In the genomic region with DNA sequence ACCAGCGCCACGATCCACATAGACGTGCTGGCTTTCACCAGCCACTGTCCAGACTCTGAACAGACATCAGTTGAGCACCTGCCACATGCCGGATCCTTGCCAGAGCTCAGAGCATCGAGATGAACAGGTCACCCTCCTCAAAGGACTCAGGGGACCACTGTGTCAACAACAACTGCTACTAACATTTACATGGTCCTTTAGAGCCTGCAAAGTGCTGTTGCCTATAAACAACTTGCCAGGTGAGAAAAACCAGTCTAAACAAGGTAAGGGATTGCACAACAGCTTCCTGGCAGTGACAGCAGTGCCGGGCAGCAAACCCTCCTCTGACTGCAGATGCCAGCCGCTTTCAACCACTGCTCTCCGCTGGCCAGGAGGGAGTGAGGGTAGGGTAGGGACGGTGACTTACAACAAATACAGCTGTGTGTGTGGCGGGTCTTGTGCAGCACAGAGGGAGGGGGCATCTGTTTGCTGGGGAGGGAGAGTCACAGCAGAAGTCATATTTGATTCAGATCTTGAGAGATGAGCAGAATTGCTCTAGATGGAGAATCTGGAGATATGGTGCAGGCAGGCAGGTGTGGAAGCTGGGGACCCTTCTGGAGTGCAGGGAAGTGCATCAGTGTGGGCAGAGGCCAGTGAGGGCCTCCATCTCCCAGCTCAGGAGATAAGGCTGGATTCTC, we compare ENCODE assay signal across 2 cellular contexts.
TF ChIP-seq lines count a peak whose summit lies in the region.

No MANE protein-coding gene starts in this region.

TF ChIP-seq in SK-N-SH treated with all-trans-retinoic acid at 6 μM for 48 hours, 23 proteins besides CTCF, POLR2A, EP300 and RAD21 (continued from another document):
- TF ChIP-seq, protein P1, sequence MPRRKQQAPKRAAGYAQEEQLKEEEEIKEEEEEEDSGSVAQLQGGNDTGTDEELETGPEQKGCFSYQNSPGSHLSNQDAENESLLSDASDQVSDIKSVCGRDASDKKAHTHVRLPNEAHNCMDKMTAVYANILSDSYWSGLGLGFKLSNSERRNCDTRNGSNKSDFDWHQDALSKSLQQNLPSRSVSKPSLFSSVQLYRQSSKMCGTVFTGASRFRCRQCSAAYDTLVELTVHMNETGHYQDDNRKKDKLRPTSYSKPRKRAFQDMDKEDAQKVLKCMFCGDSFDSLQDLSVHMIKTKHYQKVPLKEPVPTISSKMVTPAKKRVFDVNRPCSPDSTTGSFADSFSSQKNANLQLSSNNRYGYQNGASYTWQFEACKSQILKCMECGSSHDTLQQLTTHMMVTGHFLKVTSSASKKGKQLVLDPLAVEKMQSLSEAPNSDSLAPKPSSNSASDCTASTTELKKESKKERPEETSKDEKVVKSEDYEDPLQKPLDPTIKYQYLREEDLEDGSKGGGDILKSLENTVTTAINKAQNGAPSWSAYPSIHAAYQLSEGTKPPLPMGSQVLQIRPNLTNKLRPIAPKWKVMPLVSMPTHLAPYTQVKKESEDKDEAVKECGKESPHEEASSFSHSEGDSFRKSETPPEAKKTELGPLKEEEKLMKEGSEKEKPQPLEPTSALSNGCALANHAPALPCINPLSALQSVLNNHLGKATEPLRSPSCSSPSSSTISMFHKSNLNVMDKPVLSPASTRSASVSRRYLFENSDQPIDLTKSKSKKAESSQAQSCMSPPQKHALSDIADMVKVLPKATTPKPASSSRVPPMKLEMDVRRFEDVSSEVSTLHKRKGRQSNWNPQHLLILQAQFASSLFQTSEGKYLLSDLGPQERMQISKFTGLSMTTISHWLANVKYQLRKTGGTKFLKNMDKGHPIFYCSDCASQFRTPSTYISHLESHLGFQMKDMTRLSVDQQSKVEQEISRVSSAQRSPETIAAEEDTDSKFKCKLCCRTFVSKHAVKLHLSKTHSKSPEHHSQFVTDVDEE (CRISPR knock-in tag; IDR thresholded peaks at IDR 0.05): no peak
- TF ChIP-seq ZC3H10 (CRISPR knock-in tag; IDR thresholded peaks at IDR 0.05): no peak
- no peak for TF ChIP-seq SNAI2 (CRISPR knock-in tag; IDR thresholded peaks at IDR 0.05)
- no peak for TF ChIP-seq ZNF565 (CRISPR knock-in tag; conservative IDR thresholded peaks at IDR 0.05; ENCODE audit: low read depth)
- no peak for TF ChIP-seq ZFP30 (CRISPR knock-in tag; IDR thresholded peaks at IDR 0.05)
- TF ChIP-seq BACH2 (CRISPR knock-in tag; IDR thresholded peaks at IDR 0.05; ENCODE audit: borderline replicate concordance): no peak
- TF ChIP-seq ZFP3 (CRISPR knock-in tag; IDR thresholded peaks at IDR 0.05): no peak
- no peak for TF ChIP-seq GLIS3 (CRISPR knock-in tag; IDR thresholded peaks at IDR 0.05)
- no peak for TF ChIP-seq ZNF8 (CRISPR knock-in tag; IDR thresholded peaks at IDR 0.05)
- no peak for TF ChIP-seq ESRRG (CRISPR knock-in tag; IDR thresholded peaks at IDR 0.05)
- TF ChIP-seq, protein P2, sequence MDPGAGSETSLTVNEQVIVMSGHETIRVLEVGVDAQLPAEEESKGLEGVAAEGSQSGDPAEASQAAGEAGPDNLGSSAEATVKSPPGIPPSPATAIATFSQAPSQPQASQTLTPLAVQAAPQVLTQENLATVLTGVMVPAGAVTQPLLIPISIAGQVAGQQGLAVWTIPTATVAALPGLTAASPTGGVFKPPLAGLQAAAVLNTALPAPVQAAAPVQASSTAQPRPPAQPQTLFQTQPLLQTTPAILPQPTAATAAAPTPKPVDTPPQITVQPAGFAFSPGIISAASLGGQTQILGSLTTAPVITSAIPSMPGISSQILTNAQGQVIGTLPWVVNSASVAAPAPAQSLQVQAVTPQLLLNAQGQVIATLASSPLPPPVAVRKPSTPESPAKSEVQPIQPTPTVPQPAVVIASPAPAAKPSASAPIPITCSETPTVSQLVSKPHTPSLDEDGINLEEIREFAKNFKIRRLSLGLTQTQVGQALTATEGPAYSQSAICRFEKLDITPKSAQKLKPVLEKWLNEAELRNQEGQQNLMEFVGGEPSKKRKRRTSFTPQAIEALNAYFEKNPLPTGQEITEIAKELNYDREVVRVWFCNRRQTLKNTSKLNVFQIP (CRISPR knock-in tag; IDR thresholded peaks at IDR 0.05; ENCODE audit: borderline replicate concordance, low read depth): no peak
- no peak for TF ChIP-seq CSDC2 (CRISPR knock-in tag; IDR thresholded peaks at IDR 0.05)
- no peak for TF ChIP-seq ARNTL (CRISPR knock-in tag; IDR thresholded peaks at IDR 0.05; ENCODE audit: borderline replicate concordance, low read depth)
- no peak for TF ChIP-seq RARB (CRISPR knock-in tag; IDR thresholded peaks at IDR 0.05)
- no peak for TF ChIP-seq TCF4 (CRISPR knock-in tag; IDR thresholded peaks at IDR 0.05; ENCODE audit: borderline replicate concordance)
- TF ChIP-seq, protein P3, sequence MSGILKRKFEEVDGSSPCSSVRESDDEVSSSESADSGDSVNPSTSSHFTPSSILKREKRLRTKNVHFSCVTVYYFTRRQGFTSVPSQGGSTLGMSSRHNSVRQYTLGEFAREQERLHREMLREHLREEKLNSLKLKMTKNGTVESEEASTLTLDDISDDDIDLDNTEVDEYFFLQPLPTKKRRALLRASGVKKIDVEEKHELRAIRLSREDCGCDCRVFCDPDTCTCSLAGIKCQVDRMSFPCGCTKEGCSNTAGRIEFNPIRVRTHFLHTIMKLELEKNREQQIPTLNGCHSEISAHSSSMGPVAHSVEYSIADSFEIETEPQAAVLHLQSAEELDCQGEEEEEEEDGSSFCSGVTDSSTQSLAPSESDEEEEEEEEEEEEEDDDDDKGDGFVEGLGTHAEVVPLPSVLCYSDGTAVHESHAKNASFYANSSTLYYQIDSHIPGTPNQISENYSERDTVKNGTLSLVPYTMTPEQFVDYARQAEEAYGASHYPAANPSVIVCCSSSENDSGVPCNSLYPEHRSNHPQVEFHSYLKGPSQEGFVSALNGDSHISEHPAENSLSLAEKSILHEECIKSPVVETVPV (CRISPR knock-in tag; IDR thresholded peaks at IDR 0.05): no peak
- TF ChIP-seq ZNF70 (CRISPR knock-in tag; IDR thresholded peaks at IDR 0.05): no peak

TF ChIP-seq in SK-N-SH, 30 proteins besides CTCF, POLR2A, EP300 and RAD21 (continued from another document):
- TF ChIP-seq, protein P4, sequence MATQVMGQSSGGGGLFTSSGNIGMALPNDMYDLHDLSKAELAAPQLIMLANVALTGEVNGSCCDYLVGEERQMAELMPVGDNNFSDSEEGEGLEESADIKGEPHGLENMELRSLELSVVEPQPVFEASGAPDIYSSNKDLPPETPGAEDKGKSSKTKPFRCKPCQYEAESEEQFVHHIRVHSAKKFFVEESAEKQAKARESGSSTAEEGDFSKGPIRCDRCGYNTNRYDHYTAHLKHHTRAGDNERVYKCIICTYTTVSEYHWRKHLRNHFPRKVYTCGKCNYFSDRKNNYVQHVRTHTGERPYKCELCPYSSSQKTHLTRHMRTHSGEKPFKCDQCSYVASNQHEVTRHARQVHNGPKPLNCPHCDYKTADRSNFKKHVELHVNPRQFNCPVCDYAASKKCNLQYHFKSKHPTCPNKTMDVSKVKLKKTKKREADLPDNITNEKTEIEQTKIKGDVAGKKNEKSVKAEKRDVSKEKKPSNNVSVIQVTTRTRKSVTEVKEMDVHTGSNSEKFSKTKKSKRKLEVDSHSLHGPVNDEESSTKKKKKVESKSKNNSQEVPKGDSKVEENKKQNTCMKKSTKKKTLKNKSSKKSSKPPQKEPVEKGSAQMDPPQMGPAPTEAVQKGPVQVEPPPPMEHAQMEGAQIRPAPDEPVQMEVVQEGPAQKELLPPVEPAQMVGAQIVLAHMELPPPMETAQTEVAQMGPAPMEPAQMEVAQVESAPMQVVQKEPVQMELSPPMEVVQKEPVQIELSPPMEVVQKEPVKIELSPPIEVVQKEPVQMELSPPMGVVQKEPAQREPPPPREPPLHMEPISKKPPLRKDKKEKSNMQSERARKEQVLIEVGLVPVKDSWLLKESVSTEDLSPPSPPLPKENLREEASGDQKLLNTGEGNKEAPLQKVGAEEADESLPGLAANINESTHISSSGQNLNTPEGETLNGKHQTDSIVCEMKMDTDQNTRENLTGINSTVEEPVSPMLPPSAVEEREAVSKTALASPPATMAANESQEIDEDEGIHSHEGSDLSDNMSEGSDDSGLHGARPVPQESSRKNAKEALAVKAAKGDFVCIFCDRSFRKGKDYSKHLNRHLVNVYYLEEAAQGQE (IDR thresholded peaks at IDR 0.05; ENCODE audit: low read depth, low read length): no peak
- TF ChIP-seq, protein P5, sequence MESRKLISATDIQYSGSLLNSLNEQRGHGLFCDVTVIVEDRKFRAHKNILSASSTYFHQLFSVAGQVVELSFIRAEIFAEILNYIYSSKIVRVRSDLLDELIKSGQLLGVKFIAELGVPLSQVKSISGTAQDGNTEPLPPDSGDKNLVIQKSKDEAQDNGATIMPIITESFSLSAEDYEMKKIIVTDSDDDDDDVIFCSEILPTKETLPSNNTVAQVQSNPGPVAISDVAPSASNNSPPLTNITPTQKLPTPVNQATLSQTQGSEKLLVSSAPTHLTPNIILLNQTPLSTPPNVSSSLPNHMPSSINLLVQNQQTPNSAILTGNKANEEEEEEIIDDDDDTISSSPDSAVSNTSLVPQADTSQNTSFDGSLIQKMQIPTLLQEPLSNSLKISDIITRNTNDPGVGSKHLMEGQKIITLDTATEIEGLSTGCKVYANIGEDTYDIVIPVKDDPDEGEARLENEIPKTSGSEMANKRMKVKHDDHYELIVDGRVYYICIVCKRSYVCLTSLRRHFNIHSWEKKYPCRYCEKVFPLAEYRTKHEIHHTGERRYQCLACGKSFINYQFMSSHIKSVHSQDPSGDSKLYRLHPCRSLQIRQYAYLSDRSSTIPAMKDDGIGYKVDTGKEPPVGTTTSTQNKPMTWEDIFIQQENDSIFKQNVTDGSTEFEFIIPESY (IDR thresholded peaks at IDR 0.05; ENCODE audit: borderline replicate concordance, low read depth): no peak
- no peak for TF ChIP-seq POLR2AphosphoS5 (IDR thresholded peaks at IDR 0.05; ENCODE audit: low read depth, low read length)
- TF ChIP-seq RCOR1 (IDR thresholded peaks at IDR 0.05; ENCODE audit: low read length): no peak
- no peak for TF ChIP-seq SMC3 (IDR thresholded peaks at IDR 0.05; ENCODE audit: low read depth, low read length)
- no peak for TF ChIP-seq SIN3A (IDR thresholded peaks at IDR 0.05; ENCODE audit: borderline replicate concordance, low read depth, low read length)
- no peak for TF ChIP-seq RFX5 (IDR thresholded peaks at IDR 0.05; ENCODE audit: low read length)
- TF ChIP-seq FOXM1 (IDR thresholded peaks at IDR 0.05; ENCODE audit: low read depth): no peak
- TF ChIP-seq TEAD4 (IDR thresholded peaks at IDR 0.05; ENCODE audit: borderline replicate concordance, insufficient read depth): no peak
- TF ChIP-seq FOXJ3 (CRISPR knock-in tag; IDR thresholded peaks at IDR 0.05): no peak
- no peak for TF ChIP-seq TAF1 (IDR thresholded peaks at IDR 0.05; ENCODE audit: borderline replicate concordance, low read depth, low read length)
- no peak for TF ChIP-seq JUND (IDR thresholded peaks at IDR 0.05)
- TF ChIP-seq, protein P6, sequence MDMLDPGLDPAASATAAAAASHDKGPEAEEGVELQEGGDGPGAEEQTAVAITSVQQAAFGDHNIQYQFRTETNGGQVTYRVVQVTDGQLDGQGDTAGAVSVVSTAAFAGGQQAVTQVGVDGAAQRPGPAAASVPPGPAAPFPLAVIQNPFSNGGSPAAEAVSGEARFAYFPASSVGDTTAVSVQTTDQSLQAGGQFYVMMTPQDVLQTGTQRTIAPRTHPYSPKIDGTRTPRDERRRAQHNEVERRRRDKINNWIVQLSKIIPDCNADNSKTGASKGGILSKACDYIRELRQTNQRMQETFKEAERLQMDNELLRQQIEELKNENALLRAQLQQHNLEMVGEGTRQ (IDR thresholded peaks at IDR 0.05; ENCODE audit: borderline replicate concordance, low read depth, low read length): no peak
- TF ChIP-seq RXRA (IDR thresholded peaks at IDR 0.05; ENCODE audit: borderline replicate concordance, low read depth): no peak
- TF ChIP-seq NRF1 (IDR thresholded peaks at IDR 0.05; ENCODE audit: low read depth, low read length): no peak
- no peak for TF ChIP-seq TCF12 (IDR thresholded peaks at IDR 0.05)
- TF ChIP-seq, protein P7, sequence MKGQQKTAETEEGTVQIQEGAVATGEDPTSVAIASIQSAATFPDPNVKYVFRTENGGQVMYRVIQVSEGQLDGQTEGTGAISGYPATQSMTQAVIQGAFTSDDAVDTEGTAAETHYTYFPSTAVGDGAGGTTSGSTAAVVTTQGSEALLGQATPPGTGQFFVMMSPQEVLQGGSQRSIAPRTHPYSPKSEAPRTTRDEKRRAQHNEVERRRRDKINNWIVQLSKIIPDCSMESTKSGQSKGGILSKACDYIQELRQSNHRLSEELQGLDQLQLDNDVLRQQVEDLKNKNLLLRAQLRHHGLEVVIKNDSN (IDR thresholded peaks at IDR 0.05; ENCODE audit: borderline replicate concordance, low read depth): no peak
TF ChIP-seq in SK-N-SH: peak in this region for 0.
